Comparison of ENCODE assay signal across 19 cellular contexts in genomic region chrX:148647666-148648065, GRCh38.
"Had no signal": no experiment of that assay in that cellular context is flagged by ENCODE, and none has a peak within 500 bp of the region (broad histone marks: within the 10 kb centered on the region; RNA-seq: fewer than 3 reads in every experiment).

No MANE protein-coding gene starts in this region.

- H2AFZ ChIP-seq: neural progenitor cell had no signal

- ATAC-seq: activated CD4-positive, alpha-beta T cell treated with anti-CD3 and anti-CD28 coated beads for 36 hours; gastroesophageal sphincter; heart right ventricle; right cardiac atrium; WTC11 had no signal

- H3K4me3 ChIP-seq: esophagus muscularis mucosa, gastroesophageal sphincter, heart right ventricle, left ventricle myocardium inferior, neural progenitor cell, prostate gland, suprapubic skin, transverse colon, uterus had no signal

- DNase-seq: activated CD4-positive, alpha-beta memory T cell treated with anti-CD3 and anti-CD28 coated beads for 36 hours; activated CD4-positive, alpha-beta T cell treated with anti-CD3 and anti-CD28 coated beads for 36 hours; activated naive CD8-positive, alpha-beta T cell treated with anti-CD3 and anti-CD28 coated beads for 36 hours; amniotic stem cell; effector CD4-positive, alpha-beta T cell; heart right ventricle; immature natural killer cell; kidney glomerular epithelial cell; left ventricle myocardium inferior; naive B cell; right cardiac atrium; transverse colon; uterus had no signal

- H3K27me3 ChIP-seq: esophagus muscularis mucosa, gastroesophageal sphincter, heart right ventricle, neural progenitor cell, suprapubic skin, transverse colon, uterus had no signal

- H3K4me1 ChIP-seq: esophagus muscularis mucosa, gastroesophageal sphincter, heart right ventricle, left ventricle myocardium inferior, neural progenitor cell, prostate gland, suprapubic skin, transverse colon, uterus had no signal

- H3K27ac ChIP-seq: esophagus muscularis mucosa, gastroesophageal sphincter, heart right ventricle, left ventricle myocardium inferior, neural progenitor cell, prostate gland, suprapubic skin, transverse colon, uterus had no signal

- H3K36me3 ChIP-seq: esophagus muscularis mucosa, gastroesophageal sphincter, heart right ventricle, left ventricle myocardium inferior, neural progenitor cell, prostate gland, suprapubic skin, transverse colon, uterus had no signal

- H3K4me2 ChIP-seq: neural progenitor cell had no signal

- H3K9me3 ChIP-seq: esophagus muscularis mucosa, gastroesophageal sphincter, heart right ventricle, left ventricle myocardium inferior, prostate gland, suprapubic skin, transverse colon, uterus had no signal
